In the genomic region with DNA sequence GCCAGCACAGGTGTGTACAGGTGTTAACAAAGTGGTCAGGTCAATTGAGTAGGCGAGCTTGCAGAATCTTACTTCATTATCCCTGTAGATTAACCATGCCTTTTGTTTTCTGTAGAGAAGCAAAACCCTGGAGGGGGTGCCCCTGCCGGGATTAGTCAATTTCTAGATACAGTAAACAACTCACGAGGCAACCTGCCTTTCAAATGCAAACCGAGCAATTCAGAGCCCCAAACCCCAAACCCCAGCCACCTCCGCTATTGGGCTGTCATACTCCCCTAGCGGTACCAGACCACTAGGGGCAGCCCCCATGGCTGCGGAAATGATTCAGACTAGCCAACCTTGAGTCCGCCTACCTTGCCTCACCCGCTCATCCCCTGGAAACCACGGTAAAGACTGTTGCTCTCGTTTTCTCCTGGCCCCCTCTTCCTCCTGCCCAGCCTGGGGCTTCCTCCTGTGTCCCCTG, we compare ENCODE assay signal across 1 cellular context.
TF ChIP-seq lines count a peak whose summit lies in the region.

No MANE protein-coding gene starts in this region.

TF ChIP-seq in GM12878, 131 proteins besides CTCF, POLR2A, EP300 and RAD21 (continued from another document):
- TF ChIP-seq, protein P1, sequence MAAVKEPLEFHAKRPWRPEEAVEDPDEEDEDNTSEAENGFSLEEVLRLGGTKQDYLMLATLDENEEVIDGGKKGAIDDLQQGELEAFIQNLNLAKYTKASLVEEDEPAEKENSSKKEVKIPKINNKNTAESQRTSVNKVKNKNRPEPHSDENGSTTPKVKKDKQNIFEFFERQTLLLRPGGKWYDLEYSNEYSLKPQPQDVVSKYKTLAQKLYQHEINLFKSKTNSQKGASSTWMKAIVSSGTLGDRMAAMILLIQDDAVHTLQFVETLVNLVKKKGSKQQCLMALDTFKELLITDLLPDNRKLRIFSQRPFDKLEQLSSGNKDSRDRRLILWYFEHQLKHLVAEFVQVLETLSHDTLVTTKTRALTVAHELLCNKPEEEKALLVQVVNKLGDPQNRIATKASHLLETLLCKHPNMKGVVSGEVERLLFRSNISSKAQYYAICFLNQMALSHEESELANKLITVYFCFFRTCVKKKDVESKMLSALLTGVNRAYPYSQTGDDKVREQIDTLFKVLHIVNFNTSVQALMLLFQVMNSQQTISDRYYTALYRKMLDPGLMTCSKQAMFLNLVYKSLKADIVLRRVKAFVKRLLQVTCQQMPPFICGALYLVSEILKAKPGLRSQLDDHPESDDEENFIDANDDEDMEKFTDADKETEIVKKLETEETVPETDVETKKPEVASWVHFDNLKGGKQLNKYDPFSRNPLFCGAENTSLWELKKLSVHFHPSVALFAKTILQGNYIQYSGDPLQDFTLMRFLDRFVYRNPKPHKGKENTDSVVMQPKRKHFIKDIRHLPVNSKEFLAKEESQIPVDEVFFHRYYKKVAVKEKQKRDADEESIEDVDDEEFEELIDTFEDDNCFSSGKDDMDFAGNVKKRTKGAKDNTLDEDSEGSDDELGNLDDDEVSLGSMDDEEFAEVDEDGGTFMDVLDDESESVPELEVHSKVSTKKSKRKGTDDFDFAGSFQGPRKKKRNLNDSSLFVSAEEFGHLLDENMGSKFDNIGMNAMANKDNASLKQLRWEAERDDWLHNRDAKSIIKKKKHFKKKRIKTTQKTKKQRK (IDR thresholded peaks at IDR 0.05; ENCODE audit: low read depth, low read length) = no peak
- TF ChIP-seq JUNB (IDR thresholded peaks at IDR 0.05) (peak; percentile 80), IRF4 (IDR thresholded peaks at IDR 0.05; ENCODE audit: low read depth, low read length) (peak; percentile 85), KLF5 (IDR thresholded peaks at IDR 0.05; ENCODE audit: partially characterized antibody) (no peak), ETV6 (conservative IDR thresholded peaks at IDR 0.05 in 1 of 2, IDR thresholded peaks at IDR 0.05 in 1 of 2; ENCODE audit: borderline replicate concordance in 1 of 2, low read depth in 1 of 2) (peak in 1 of 2 experiments; percentile 86; a peak in 2 of 4 replicates), NFYA (IDR thresholded peaks at IDR 0.05; ENCODE audit: borderline replicate concordance, low read depth, low read length) (no peak), SRF (IDR thresholded peaks at IDR 0.05; ENCODE audit: low read depth in 2 of 2, low read length in 2 of 2) (0 out of 4 replicates have a peak, but pooled peaks of 1 of the 2 experiments have one; percentile 13), ATF7 (IDR thresholded peaks at IDR 0.05; ENCODE audit: low read depth) (peak; percentile 77), RAD51 (IDR thresholded peaks at IDR 0.05) (no peak), MTA3 (IDR thresholded peaks at IDR 0.05; ENCODE audit: borderline replicate concordance, low read length) (no peak), CBX3 (IDR thresholded peaks at IDR 0.05; ENCODE audit: borderline replicate concordance, low read depth) (no peak)
- TF ChIP-seq, protein P2, sequence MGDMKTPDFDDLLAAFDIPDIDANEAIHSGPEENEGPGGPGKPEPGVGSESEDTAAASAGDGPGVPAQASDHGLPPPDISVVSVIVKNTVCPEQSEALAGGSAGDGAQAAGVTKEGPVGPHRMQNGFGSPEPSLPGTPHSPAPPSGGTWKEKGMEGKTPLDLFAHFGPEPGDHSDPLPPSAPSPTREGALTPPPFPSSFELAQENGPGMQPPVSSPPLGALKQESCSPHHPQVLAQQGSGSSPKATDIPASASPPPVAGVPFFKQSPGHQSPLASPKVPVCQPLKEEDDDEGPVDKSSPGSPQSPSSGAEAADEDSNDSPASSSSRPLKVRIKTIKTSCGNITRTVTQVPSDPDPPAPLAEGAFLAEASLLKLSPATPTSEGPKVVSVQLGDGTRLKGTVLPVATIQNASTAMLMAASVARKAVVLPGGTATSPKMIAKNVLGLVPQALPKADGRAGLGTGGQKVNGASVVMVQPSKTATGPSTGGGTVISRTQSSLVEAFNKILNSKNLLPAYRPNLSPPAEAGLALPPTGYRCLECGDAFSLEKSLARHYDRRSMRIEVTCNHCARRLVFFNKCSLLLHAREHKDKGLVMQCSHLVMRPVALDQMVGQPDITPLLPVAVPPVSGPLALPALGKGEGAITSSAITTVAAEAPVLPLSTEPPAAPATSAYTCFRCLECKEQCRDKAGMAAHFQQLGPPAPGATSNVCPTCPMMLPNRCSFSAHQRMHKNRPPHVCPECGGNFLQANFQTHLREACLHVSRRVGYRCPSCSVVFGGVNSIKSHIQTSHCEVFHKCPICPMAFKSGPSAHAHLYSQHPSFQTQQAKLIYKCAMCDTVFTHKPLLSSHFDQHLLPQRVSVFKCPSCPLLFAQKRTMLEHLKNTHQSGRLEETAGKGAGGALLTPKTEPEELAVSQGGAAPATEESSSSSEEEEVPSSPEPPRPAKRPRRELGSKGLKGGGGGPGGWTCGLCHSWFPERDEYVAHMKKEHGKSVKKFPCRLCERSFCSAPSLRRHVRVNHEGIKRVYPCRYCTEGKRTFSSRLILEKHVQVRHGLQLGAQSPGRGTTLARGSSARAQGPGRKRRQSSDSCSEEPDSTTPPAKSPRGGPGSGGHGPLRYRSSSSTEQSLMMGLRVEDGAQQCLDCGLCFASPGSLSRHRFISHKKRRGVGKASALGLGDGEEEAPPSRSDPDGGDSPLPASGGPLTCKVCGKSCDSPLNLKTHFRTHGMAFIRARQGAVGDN (IDR thresholded peaks at IDR 0.05) = no peak
